ENCODE assay signal across 9 cellular contexts in the genomic region with DNA sequence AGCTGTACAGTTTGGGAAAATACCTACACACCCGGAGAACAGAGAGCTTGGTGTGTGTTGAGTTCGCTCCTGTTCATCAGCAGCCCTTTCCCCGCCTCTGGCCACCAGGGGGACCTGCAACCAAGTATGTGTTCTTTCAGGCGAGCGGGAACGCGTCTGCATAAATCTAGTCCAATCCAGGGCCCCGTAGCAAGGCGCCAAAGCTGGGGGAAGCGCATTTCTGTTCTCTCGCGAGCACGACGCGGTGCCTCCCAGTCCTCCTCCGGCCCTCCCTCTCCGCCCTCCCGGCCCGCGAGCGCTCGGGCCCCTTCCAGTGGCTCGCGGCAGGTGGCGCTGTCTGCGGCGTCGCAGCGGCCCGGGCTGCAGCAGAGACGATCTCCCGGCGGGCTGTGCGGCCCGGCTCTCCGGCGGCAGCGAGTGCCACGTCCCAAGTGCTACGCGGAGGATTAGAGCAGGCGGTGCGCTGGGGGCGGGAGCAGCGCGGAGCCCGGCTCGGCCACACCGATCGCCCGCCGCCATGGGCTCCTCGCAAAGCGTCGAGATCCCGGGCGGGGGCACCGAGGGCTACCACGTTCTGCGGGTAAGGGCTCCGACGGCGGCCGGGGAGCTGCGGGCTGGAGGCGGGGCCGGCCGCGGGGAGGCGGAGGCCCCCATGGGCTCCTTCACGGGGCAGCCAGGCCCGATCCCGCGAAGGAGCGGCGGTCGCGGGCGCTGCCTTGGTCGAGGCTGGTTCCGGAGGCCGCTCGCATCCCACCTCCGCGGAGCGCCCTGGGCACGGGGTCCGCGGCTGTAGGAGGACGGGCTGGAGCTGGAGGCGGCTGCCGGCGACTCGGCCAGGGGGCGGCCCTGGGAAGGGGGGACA. TPM values are rescaled to one million over a fixed set of nuclear protein-coding genes. Genes with fewer than 3 reads are reported as not detected.
DNase-seq lines count a peak whose midpoint lies in the region; ATAC-seq, FAIRE-seq and TF ChIP-seq lines count a peak whose summit lies in the region.
"Had no signal": no experiment of that assay in that cellular context is flagged by ENCODE, and none has a peak within 500 bp of the region (broad histone marks: within the 10 kb centered on the region; RNA-seq: fewer than 3 reads in every experiment).

A gene (plus strand): TSS at position 430 of the 862 bp plus-strand sequence. CDS start 88 bp downstream, at position 518.

- CTCF ChIA-PET in mammary epithelial cell (lab: Charles Lee; ENCODE audit: low non-redundant PET), result interaction anchor here (0.6 to 0.8 kb wide), 8 partner anchors 15 to 1487 kb away, joined by 3 to 5 read pairs (median 3); no protein-coding TSS in a partner anchor

- H3K36me3 ChIP-seq in WERI-Rb-1 (peaks cover 22% of the 10 kb centered on the region), mammary epithelial cell (ENCODE audit: insufficient read depth, low read length) (no peaks in the 10 kb centered on the region), iPS-20b (ENCODE audit: insufficient read depth, low read depth, low read length) (peaks cover 14% of the 10 kb centered on the region), small intestine (ENCODE audit: control insufficient read depth in 2 of 2, insufficient read depth in 2 of 2, low read length in 2 of 2) (no peaks in the 10 kb centered on the region)

- dilution Hi-C loops in mammary epithelial cell (cut with HindIII; ENCODE audit: low sequenced_read_pairs), result no loop called here

- H3K27me3 ChIP-seq in WERI-Rb-1 (ENCODE audit: insufficient read depth, low read depth, severe bottlenecking) (no peaks in the 10 kb centered on the region), mammary epithelial cell (ENCODE audit: insufficient read depth, low read length) (no peaks in the 10 kb centered on the region), iPS-20b (ENCODE audit: insufficient read depth, low read length) (no peaks in the 10 kb centered on the region), small intestine (ENCODE audit: control insufficient read depth in 2 of 2, insufficient read depth in 2 of 2, low read length in 2 of 2) (no peaks in the 10 kb centered on the region)

- FAIRE-seq in small intestine (lab: Jason Lieb, UNC), result no peak
- FAIRE-seq: islet of Langerhans had no signal

- H3K4me1 ChIP-seq in mammary epithelial cell (ENCODE audit: insufficient read depth, low read length), result peaks cover 14% of the 10 kb centered on the region
- peaks cover 15% of the 10 kb centered on the region; the same call in 1 of the 2 replicates for H3K4me1 ChIP-seq in iPS-20b (ENCODE audit: insufficient read depth, low read length)
- H3K4me1 ChIP-seq in small intestine (ENCODE audit: control insufficient read depth in 2 of 2, insufficient read depth in 1 of 2, low read depth in 1 of 2, low read length in 1 of 2), result peaks cover 0 to 4% of the 10 kb centered on the region in 2 donors

- H3K9me3 ChIP-seq in WERI-Rb-1 (ENCODE audit: severe bottlenecking) (peaks cover 3% of the 10 kb centered on the region), mammary epithelial cell (replicated peaks; ENCODE audit: insufficient read depth, low read length) (peaks cover 1% of the 10 kb centered on the region), iPS-20b (ENCODE audit: insufficient read depth, low read depth, low read length) (peaks cover 7% of the 10 kb centered on the region), small intestine (ENCODE audit: control insufficient read depth, low read depth) (no peaks in the 10 kb centered on the region)

- peak within 1 kb of the TSS; percentile 63 for H3K4me3 ChIP-seq in WERI-Rb-1 (ENCODE audit: low read depth, low read length)
- peak within 1 kb of the TSS; percentile 54 to 86 (median 85) for H3K4me3 ChIP-seq in mammary epithelial cell (replicated peaks in 1 of 3; ENCODE audit: insufficient read depth in 1 of 3, low read depth in 2 of 3, low read length in 3 of 3)
- H3K4me3 ChIP-seq in iPS-20b (ENCODE audit: low read length), result peak within 1 kb of the TSS; percentile 94
- H3K4me3 ChIP-seq in small intestine (ENCODE audit: low read depth in 1 of 2, low read length in 2 of 2), result peak within 1 kb of the TSS; percentile 95 to 100

- peak within 1 kb of the TSS; percentile 96 for H3K27ac ChIP-seq in WERI-Rb-1
- peak within 1 kb of the TSS; percentile 89 for H3K27ac ChIP-seq in mammary epithelial cell (ENCODE audit: insufficient read depth, low read depth, low read length)
- H3K27ac ChIP-seq in iPS-20b (ENCODE audit: low read length), result peak within 1 kb of the TSS; percentile 58
- peak within 1 kb of the TSS; percentile 97 for H3K27ac ChIP-seq in small intestine (ENCODE audit: low read depth in 1 of 2, low read length in 1 of 2)

- DNase-seq in AG08396 (ENCODE audit: low spot score), result peak; percentile 99
- peak; percentile 100 for DNase-seq in NCI-H2227 (lab: John Stamatoyannopoulos, UW; ENCODE audit: unreplicated experiment)
- peak; percentile 99 for DNase-seq in WERI-Rb-1
- DNase-seq in mammary epithelial cell, result peak; percentile 99
- peak; percentile 100 for DNase-seq in small intestine

- peak within 1 kb of the TSS; percentile 84 for H3K4me2 ChIP-seq in mammary epithelial cell (ENCODE audit: insufficient read depth, low read depth, low read length)

- H2AFZ ChIP-seq in mammary epithelial cell (ENCODE audit: low read depth, low read length), result peak within 1 kb of the TSS; percentile 92

- H3K9ac ChIP-seq in mammary epithelial cell (ENCODE audit: insufficient read depth, low read length) (peak within 1 kb of the TSS; percentile 90), iPS-20b (ENCODE audit: low read depth, low read length) (peak within 1 kb of the TSS; percentile 88)

- ATAC-seq in GM18907 (IDR thresholded peaks at IDR 0.05; ENCODE audit: unreplicated experiment) (peak; percentile 93), HG03159 (IDR thresholded peaks at IDR 0.05; ENCODE audit: unreplicated experiment) (peak; percentile 91)

- intact Hi-C loops in mammary epithelial cell (cut with micrococcal nuclease), result loop anchor here (1.0 to 5.0 kb wide), 5 partner anchors 44 to 503 kb away; a partner anchor contains a TSS

- BruUV-seq in mammary epithelial cell (replicated peaks; lab: Mats Ljungman, UMichigan), result no TSS peak

- 2% methylated on average over 13 of the region's 95 CpGs for WGBS in mammary epithelial cell (ENCODE audit: low coverage, missing lambda C conversion rate)
- WGBS in small intestine, 3 donors, result 0 to 1% (median 0%) methylated on average over 79 to 95 of the region's 95 CpGs

- no peaks in the 10 kb centered on the region for H4K20me1 ChIP-seq in mammary epithelial cell (ENCODE audit: insufficient read depth, low read length)

- peaks cover 50% of the 10 kb centered on the region for H3K79me2 ChIP-seq in mammary epithelial cell (ENCODE audit: insufficient read depth, low read length)

- in situ Hi-C loops in mammary epithelial cell (cut with MboI; ENCODE audit: low sequenced_read_pairs in 2 of 2), result no loop called here

- TF ChIP-seq CTCF in WERI-Rb-1 (IDR thresholded peaks at IDR 0.05; ENCODE audit: low read depth, low read length), result peak; percentile 78
- peak; percentile 85 for TF ChIP-seq CTCF in mammary epithelial cell (conservative IDR thresholded peaks at IDR 0.05 in 1 of 2, IDR thresholded peaks at IDR 0.05 in 1 of 2; ENCODE audit: extremely low read depth in 1 of 2, insufficient read depth in 1 of 2, low read depth in 1 of 2, low read length in 2 of 2)

RNA-seq across cellular contexts. Expression of the gene that starts here (rescaled TPM):
- total RNA-seq in mammary epithelial cell, result 10 to 100 TPM; 63.3 to 94.9 TPM
- polyA plus RNA-seq in mammary epithelial cell, result 168 TPM
- polyA minus RNA-seq in mammary epithelial cell, result 92.4 TPM
- 10 to 100 TPM; 32.7 to 53.5 (median 35.7) TPM for polyA plus RNA-seq in small intestine

Comparison
In these comparisons a context has a peak if more than half of its experiments do, and no peak if none do; other contexts are left out.
1. Peak in every context shown above with its lines: DNase-seq, ATAC-seq, H3K4me3 ChIP-seq and H3K27ac ChIP-seq.